Comparison of ENCODE assay signal across 8 cellular contexts in genomic region chr4:185204238-185204910, GRCh38. TPM values are rescaled to one million over a fixed set of nuclear protein-coding genes. Genes with fewer than 3 reads are reported as not detected.
DNase-seq lines count a peak whose midpoint lies in the region; ATAC-seq, FAIRE-seq and TF ChIP-seq lines count a peak whose summit lies in the region.

No MANE protein-coding gene starts in this region.

- H3K27me3 ChIP-seq in stomach = no peaks in the 10 kb centered on the region

- no peak for TF ChIP-seq POLR2A in stomach (IDR thresholded peaks at IDR 0.05)
- no peak for TF ChIP-seq POLR2A in H54 (IDR thresholded peaks at IDR 0.05; ENCODE audit: low read depth, low read length)

- peaks cover 23% of the 10 kb centered on the region for H3K36me3 Mint-ChIP-seq in activated CD8-positive, alpha-beta T cell treated with anti-CD3 and anti-CD28 coated beads for 36 hours (ENCODE audit: low read depth)

- CTCF ChIA-PET in activated CD8-positive, alpha-beta T cell treated with anti-CD3 and anti-CD28 coated beads for 36 hours (lab: Charles Lee) = no interaction called here

- intact Hi-C loops in activated CD8-positive, alpha-beta T cell treated with anti-CD3 and anti-CD28 coated beads for 36 hours (cut with micrococcal nuclease) = loop anchor here (10.0 kb wide), 1 partner anchor 190 kb away; the partner anchor contains the start of genes ANKRD37 and LRP2BP
- intact Hi-C loops in stomach (cut with DNase I; ENCODE audit: low total_unique reads) = no loop called here

- POLR2A ChIA-PET in activated CD8-positive, alpha-beta T cell treated with anti-CD3 and anti-CD28 coated beads for 36 hours (lab: Charles Lee) = interaction anchor here (1.0 to 1.3 kb wide), 3 partner anchors 17 to 192 kb away, joined by 3 to 8 read pairs (median 3); partner anchors contain the start of genes ANKRD37, LRP2BP and SLC25A4

- peaks cover 41% of the 10 kb centered on the region for H3K4me1 Mint-ChIP-seq in activated CD8-positive, alpha-beta T cell treated with anti-CD3 and anti-CD28 coated beads for 36 hours (ENCODE audit: low read depth)

- H3K27ac ChIP-seq in stomach = peak overlapping the region; percentile 96 to 99 (median 98)

- WGBS in stomach, 5 donors = 2 to 3% (median 2%) methylated on average over 14 of the region's 14 CpGs

- no peak for FAIRE-seq in H54 (lab: Jason Lieb, UNC)

- DNase-seq in COR-L47 (lab: John Stamatoyannopoulos, UW) = peak; percentile 39
- peak; percentile 14 for DNase-seq in activated CD8-positive, alpha-beta T cell treated with anti-CD3 and anti-CD28 coated beads for 36 hours
- DNase-seq in stomach = no peak
- DNase-seq in H54 (ENCODE audit: insufficient read length, low spot score) = no peak
- DNase-seq in left lobe of liver (ENCODE audit: low spot score) = no peak
- DNase-seq in AG08395 (ENCODE audit: low spot score) = no peak

- ATAC-seq in HG02981 (IDR thresholded peaks at IDR 0.05; ENCODE audit: unreplicated experiment) (peak; percentile 0), left lobe of liver (no peak)
- no peak for ATAC-seq in activated CD8-positive, alpha-beta T cell treated with anti-CD3 and anti-CD28 coated beads for 36 hours

- TF ChIP-seq CTCF in activated CD8-positive, alpha-beta T cell treated with anti-CD3 and anti-CD28 coated beads for 36 hours (IDR thresholded peaks at IDR 0.05) = no peak
- TF ChIP-seq CTCF in stomach (IDR thresholded peaks at IDR 0.05) = no peak

- H3K4me3 Mint-ChIP-seq in activated CD8-positive, alpha-beta T cell treated with anti-CD3 and anti-CD28 coated beads for 36 hours = peak overlapping the region; percentile 78

- H3K9me3 ChIP-seq in iPS-18c (ENCODE audit: control insufficient read depth, insufficient read depth, low read length) (no peaks in the 10 kb centered on the region), stomach (no peaks in the 10 kb centered on the region)

- peak overlapping the region; percentile 82 for H3K27ac Mint-ChIP-seq in activated CD8-positive, alpha-beta T cell treated with anti-CD3 and anti-CD28 coated beads for 36 hours

- TF ChIP-seq EP300 in stomach (IDR thresholded peaks at IDR 0.05) = no peak

- H3K27me3 Mint-ChIP-seq in activated CD8-positive, alpha-beta T cell treated with anti-CD3 and anti-CD28 coated beads for 36 hours = no peaks in the 10 kb centered on the region

- no peaks in the 10 kb centered on the region for H3K36me3 ChIP-seq in stomach

- H3K9me3 Mint-ChIP-seq in activated CD8-positive, alpha-beta T cell treated with anti-CD3 and anti-CD28 coated beads for 36 hours = no peaks in the 10 kb centered on the region

- H3K4me3 ChIP-seq in iPS-18c (ENCODE audit: insufficient read depth, low read depth, low read length) (peak overlapping the region; percentile 69), stomach (peak overlapping the region; percentile 69 to 88 (median 81))

- peaks cover 23 to 43% (median 34%) of the 10 kb centered on the region in 4 donors for H3K4me1 ChIP-seq in stomach

RNA-seq across cellular contexts. Expression of gene CFAP97, which starts 0.6 kb away (rescaled TPM):
- total RNA-seq in activated CD8-positive, alpha-beta T cell treated with anti-CD3 and anti-CD28 coated beads for 36 hours = 10 to 100 TPM; 48.5 to 50.3 TPM
- total RNA-seq in stomach (10 to 100 TPM in 4 of 5 donors, 1 to 10 TPM in 1; 8.7 to 39.8 (median 22.5) TPM), left lobe of liver (11.3 TPM)
- polyA plus RNA-seq in stomach = 10 to 100 TPM in 1 of 3 donors, 1 to 10 TPM in 2; 4.8 to 11.0 (median 8.8) TPM

RNA-seq across cellular contexts. Expression of gene SNX25, which starts 5.0 kb away (rescaled TPM):
- total RNA-seq in activated CD8-positive, alpha-beta T cell treated with anti-CD3 and anti-CD28 coated beads for 36 hours = 10 to 100 TPM; 24.0 to 24.3 TPM
- 10 to 100 TPM in 4 of 5 donors, 1 to 10 TPM in 1; 4.1 to 36.8 (median 26.4) TPM for total RNA-seq in stomach
- polyA plus RNA-seq in stomach = 1 to 10 TPM; 2.6 to 4.7 (median 3.2) TPM
- 11.4 TPM for total RNA-seq in left lobe of liver

Comparison
In these comparisons a context has a peak if more than half of its experiments do, and no peak if none do; other contexts are left out.
1. DNase-seq: peak in COR-L47 (single experiment) and activated CD8-positive, alpha-beta T cell treated with anti-CD3 and anti-CD28 coated beads for 36 hours (single experiment); none in stomach (single experiment), H54 (single experiment), left lobe of liver (single experiment) and AG08395 (single experiment).